In genomic region chr9:131252120-131252519, GRCh38 we compare ENCODE assay signal across 11 cellular contexts. TPM values are rescaled to one million over a fixed set of nuclear protein-coding genes. Genes with fewer than 3 reads are reported as not detected.
DNase-seq lines count a peak whose midpoint lies in the region; ATAC-seq, FAIRE-seq and TF ChIP-seq lines count a peak whose summit lies in the region.
"Had no signal": no experiment of that assay in that cellular context is flagged by ENCODE, and none has a peak within 500 bp of the region (broad histone marks: within the 10 kb centered on the region; RNA-seq: fewer than 3 reads in every experiment).

No MANE protein-coding gene starts in this region.

- DNase-seq in T-helper 2 cell treated with Interferon-gamma antibody and Interleukin-4, amounts not matched to agents 5 μg/mL and 100 μg/mL, for 36 hours (ENCODE audit: low spot score) = no peak
- DNase-seq in T-helper 2 cell (no peak), H1 (ENCODE audit: low read depth in 1 of 2, low spot score in 2 of 2) (no peak), endothelial cell (ENCODE audit: low spot score) (no peak), epidermal melanocyte (ENCODE audit: insufficient read length, low spot score) (no peak)
- no peak for DNase-seq in stimulated activated naive B cell treated with anti-CD40 and anti-IgM and Interleukin-4, amounts not matched to agents 10 μg/mL and 1 μg/mL and 100 μg/mL, for 72 hours
- DNase-seq: foreskin melanocyte, IMR-90, testis had no signal

- peak overlapping the region; percentile 59 for H3K4me2 ChIP-seq in KMS-11
- H3K4me2 ChIP-seq in H1 (ENCODE audit: insufficient read depth in 1 of 2, low read depth in 2 of 2, low read length in 2 of 2) = no peak overlapping the region

- H2AFZ ChIP-seq in KMS-11 (ENCODE audit: low read depth) (peak overlapping the region; percentile 79), H1 (ENCODE audit: low read length) (no peak overlapping the region)

- H3K4ac ChIP-seq in H1 (replicated peaks; ENCODE audit: insufficient read length, low read depth, low read length) = no peak overlapping the region

- no peak for FAIRE-seq in H1 (lab: Jason Lieb, UNC)

- H3K9me3 Mint-ChIP-seq in T-helper 2 cell treated with Interferon-gamma antibody and Interleukin-4, amounts not matched to agents 5 μg/mL and 100 μg/mL, for 36 hours = no peaks in the 10 kb centered on the region
- no peaks in the 10 kb centered on the region for H3K9me3 Mint-ChIP-seq in stimulated activated naive B cell treated with anti-CD40 and anti-IgM and Interleukin-4, amounts not matched to agents 10 μg/mL and 1 μg/mL and 100 μg/mL, for 72 hours
- H3K9me3 Mint-ChIP-seq in endothelial cell (ENCODE audit: unreplicated experiment) = no peaks in the 10 kb centered on the region

- CTCF ChIA-PET in H1 (lab: Charles Lee; ENCODE audit: partially characterized antibody) = interaction anchor here (0.6 to 2.1 kb wide), 8 partner anchors 12 to 84 kb away, joined by 3 to 7 read pairs (median 4); no protein-coding TSS in a partner anchor

- no peaks in the 10 kb centered on the region for H3K36me3 ChIP-seq in KMS-11 (ENCODE audit: insufficient read depth)
- H3K36me3 ChIP-seq in H1 (ENCODE audit: control insufficient read depth in 2 of 4, insufficient read depth in 4 of 4, low read length in 3 of 4) = no peaks in the 10 kb centered on the region

- no peak overlapping the region for H2AK5ac ChIP-seq in H1 (ENCODE audit: low read depth, low read length)

- TF ChIP-seq CTCF in KMS-11 (conservative IDR thresholded peaks at IDR 0.05; ENCODE audit: low read depth, low read length) (no peak), H1 (IDR thresholded peaks at IDR 0.05; ENCODE audit: control extremely low read depth in 1 of 3, insufficient read depth in 1 of 3, low read depth in 1 of 3, low read length in 3 of 3) (no peak), endothelial cell (IDR thresholded peaks at IDR 0.05; ENCODE audit: unreplicated experiment) (no peak)

- no peak overlapping the region for H2BK120ac ChIP-seq in H1 (replicated peaks; ENCODE audit: low read depth, low read length)

- H3K9me3 ChIP-seq in H1 (ENCODE audit: insufficient read depth in 2 of 2, low read depth in 1 of 2, low read length in 1 of 2) = no peaks in the 10 kb centered on the region
- H3K9me3 ChIP-seq: testis had no signal

- H3K9ac ChIP-seq in KMS-11 (peak overlapping the region; percentile 24; the same call in 1 of the 2 replicates), H1 (replicated peaks in 1 of 4; ENCODE audit: extremely low read depth in 1 of 4, low read depth in 3 of 4, low read length in 3 of 4) (no peak overlapping the region)

- H3K79me1 ChIP-seq in H1 (ENCODE audit: low read depth, low read length) = no peaks in the 10 kb centered on the region

- H4K8ac ChIP-seq in H1 (ENCODE audit: extremely low read depth, insufficient read depth, low read length) = no peak overlapping the region

- H3K27ac ChIP-seq in KMS-11 (peak overlapping the region; percentile 97), H1 (ENCODE audit: low read depth, low read length) (no peak overlapping the region)
- H3K27ac ChIP-seq: testis had no signal

- H4K20me1 ChIP-seq in KMS-11 (ENCODE audit: insufficient read depth) (no peaks in the 10 kb centered on the region), H1 (replicated peaks in 1 of 2; ENCODE audit: control insufficient read depth in 1 of 2, insufficient read depth in 2 of 2, low read length in 2 of 2) (no peaks in the 10 kb centered on the region)

- no peak overlapping the region for H2BK20ac ChIP-seq in H1 (ENCODE audit: low read length)

- H3K27me3 Mint-ChIP-seq in T-helper 2 cell treated with Interferon-gamma antibody and Interleukin-4, amounts not matched to agents 5 μg/mL and 100 μg/mL, for 36 hours (ENCODE audit: low read depth) = no peaks in the 10 kb centered on the region
- no peaks in the 10 kb centered on the region for H3K27me3 Mint-ChIP-seq in stimulated activated naive B cell treated with anti-CD40 and anti-IgM and Interleukin-4, amounts not matched to agents 10 μg/mL and 1 μg/mL and 100 μg/mL, for 72 hours
- peaks cover 3% of the 10 kb centered on the region for H3K27me3 Mint-ChIP-seq in endothelial cell (ENCODE audit: unreplicated experiment)

- H3K27ac Mint-ChIP-seq in T-helper 2 cell treated with Interferon-gamma antibody and Interleukin-4, amounts not matched to agents 5 μg/mL and 100 μg/mL, for 36 hours = peak overlapping the region; percentile 97
- H3K27ac Mint-ChIP-seq in stimulated activated naive B cell treated with anti-CD40 and anti-IgM and Interleukin-4, amounts not matched to agents 10 μg/mL and 1 μg/mL and 100 μg/mL, for 72 hours = peak overlapping the region; percentile 94
- H3K27ac Mint-ChIP-seq in endothelial cell (ENCODE audit: unreplicated experiment) = no peak overlapping the region

- H3K79me2 ChIP-seq in KMS-11 (ENCODE audit: insufficient read depth, low read depth) = no peaks in the 10 kb centered on the region
- no peaks in the 10 kb centered on the region for H3K79me2 ChIP-seq in H1 (ENCODE audit: control insufficient read depth in 1 of 2, insufficient read depth in 2 of 2, low read length in 2 of 2)

- no peak overlapping the region for H3K14ac ChIP-seq in H1 (ENCODE audit: insufficient read length)

- H3K56ac ChIP-seq in H1 (replicated peaks; ENCODE audit: insufficient read length, low read depth, low read length) = no peak overlapping the region

- H2BK5ac ChIP-seq in H1 (ENCODE audit: low read depth, low read length) = no peak overlapping the region

- H3K4me1 Mint-ChIP-seq in T-helper 2 cell treated with Interferon-gamma antibody and Interleukin-4, amounts not matched to agents 5 μg/mL and 100 μg/mL, for 36 hours (ENCODE audit: low read depth) = peaks cover 44% of the 10 kb centered on the region
- peaks cover 24 to 43% of the 10 kb centered on the region in 2 donors for H3K4me1 Mint-ChIP-seq in stimulated activated naive B cell treated with anti-CD40 and anti-IgM and Interleukin-4, amounts not matched to agents 10 μg/mL and 1 μg/mL and 100 μg/mL, for 72 hours
- H3K4me1 Mint-ChIP-seq in endothelial cell (ENCODE audit: unreplicated experiment) = peaks cover 13% of the 10 kb centered on the region

- peak overlapping the region; percentile 7; the same call in 1 of the 2 replicates for H3K18ac ChIP-seq in H1 (ENCODE audit: extremely low read depth, low read length)

- H3K27me3 ChIP-seq in KMS-11 (ENCODE audit: insufficient read depth, low read depth) (no peaks in the 10 kb centered on the region), H1 (replicated peaks in 1 of 4; ENCODE audit: control insufficient read depth in 3 of 4, extremely low read depth in 1 of 4, insufficient read depth in 3 of 4, low read length in 3 of 4) (no peaks in the 10 kb centered on the region)
- H3K27me3 ChIP-seq: testis had no signal

- no peak for TF ChIP-seq EP300 in H1 (IDR thresholded peaks at IDR 0.05; ENCODE audit: borderline replicate concordance in 1 of 2, low read depth in 2 of 2, low read length in 2 of 2)

- H3K36me3 Mint-ChIP-seq in T-helper 2 cell treated with Interferon-gamma antibody and Interleukin-4, amounts not matched to agents 5 μg/mL and 100 μg/mL, for 36 hours (ENCODE audit: low read depth) = peaks cover 6% of the 10 kb centered on the region
- no peaks in the 10 kb centered on the region for H3K36me3 Mint-ChIP-seq in stimulated activated naive B cell treated with anti-CD40 and anti-IgM and Interleukin-4, amounts not matched to agents 10 μg/mL and 1 μg/mL and 100 μg/mL, for 72 hours
- H3K36me3 Mint-ChIP-seq in endothelial cell (ENCODE audit: low read depth, unreplicated experiment) = no peaks in the 10 kb centered on the region

- TF ChIP-seq RAD21 in H1 (IDR thresholded peaks at IDR 0.05 in 1 of 2, conservative IDR thresholded peaks at IDR 0.05 in 1 of 2; ENCODE audit: low read depth in 2 of 2, low read length in 2 of 2) = no peak

- 90% methylated on average over 22 of the region's 23 CpGs; no CpG with 5 or more reads in 1 of the 2 experiments for WGBS in H1 (ENCODE audit: extremely low coverage in 1 of 2, insufficient coverage in 1 of 2, insufficient read length in 1 of 2, insufficient replicate concordance in 2 of 2, low coverage in 1 of 2, low lambda C conversion rate in 2 of 2, missing lambda C conversion rate in 1 of 2), 2 experiments

- H2BK12ac ChIP-seq in H1 (ENCODE audit: low read depth, low read length) = peak overlapping the region; percentile 50; the same call in 1 of the 2 replicates

- H3K4me3 ChIP-seq in KMS-11 (IDR thresholded peaks at IDR 0.05; ENCODE audit: insufficient read depth, low read depth, low read length) (no peak overlapping the region), H1 (ENCODE audit: extremely low read depth in 1 of 4, insufficient read depth in 2 of 4, low read depth in 3 of 4, low read length in 4 of 4) (no peak overlapping the region)
- H3K4me3 ChIP-seq: testis had no signal

- peak overlapping the region; percentile 15 for H4K91ac ChIP-seq in H1 (replicated peaks; ENCODE audit: insufficient read length, low read length)

- no peak overlapping the region for H2BK15ac ChIP-seq in H1 (ENCODE audit: low read length)

- no peak overlapping the region for H3K23ac ChIP-seq in H1 (ENCODE audit: insufficient read length)

- no peak overlapping the region for H4K5ac ChIP-seq in H1 (ENCODE audit: insufficient read length, low read depth, low read length)

- no peaks in the 10 kb centered on the region for H3K23me2 ChIP-seq in H1 (ENCODE audit: low read depth, low read length)

- POLR2A ChIA-PET in H1 (lab: Charles Lee; ENCODE audit: partially characterized antibody) = interaction anchor here (0.8 kb wide), 1 partner anchor 36 kb away, joined by 3 read pairs; no protein-coding TSS in a partner anchor

- no peak for ATAC-seq in stimulated activated naive B cell treated with anti-CD40 and anti-IgM and Interleukin-4, amounts not matched to agents 10 μg/mL and 1 μg/mL and 100 μg/mL, for 72 hours (replicated peaks)
- ATAC-seq in GM21526 (IDR thresholded peaks at IDR 0.05; ENCODE audit: low FRiP score, unreplicated experiment) = no peak

- H3K4me3 Mint-ChIP-seq in T-helper 2 cell treated with Interferon-gamma antibody and Interleukin-4, amounts not matched to agents 5 μg/mL and 100 μg/mL, for 36 hours = peak overlapping the region; percentile 89
- H3K4me3 Mint-ChIP-seq in stimulated activated naive B cell treated with anti-CD40 and anti-IgM and Interleukin-4, amounts not matched to agents 10 μg/mL and 1 μg/mL and 100 μg/mL, for 72 hours = peak overlapping the region; percentile 79 to 83
- no peak overlapping the region for H3K4me3 Mint-ChIP-seq in endothelial cell (ENCODE audit: unreplicated experiment)

- no peak for TF ChIP-seq POLR2A in H1 (IDR thresholded peaks at IDR 0.05; ENCODE audit: control extremely low read depth in 1 of 2, low read depth in 2 of 2, low read length in 2 of 2)

- peaks cover 62% of the 10 kb centered on the region for H3K4me1 ChIP-seq in KMS-11 (ENCODE audit: low read depth, poor library complexity, severe bottlenecking)
- peaks cover 0 to 6% (median 1%) of the 10 kb centered on the region in 4 experiments; a peak in 1 of 7 replicates for H3K4me1 ChIP-seq in H1 (replicated peaks in 1 of 4; ENCODE audit: control insufficient read depth in 3 of 4, insufficient read depth in 4 of 4, low read length in 3 of 4)

RNA-seq across cellular contexts. Expression of gene FAM78A, which starts 24.2 kb away (rescaled TPM):
- total RNA-seq in H1 (2021; fragmentation: NEBNext Ultra II Directional; extraction: Animal tissue kit (Norgen Biotek cat#: 25700)) = 3.1 and 3.5 TPM in 2 replicates
- polyA plus RNA-seq in H1 (2011; rRNA removed) = 3.1 and 4.1 TPM in 2 replicates
- polyA plus RNA-seq in H1 (2011; cell fraction: cytosol; rRNA removed) = 2.5 TPM
- 5.1 TPM for polyA plus RNA-seq in H1 (2011; cell fraction: nucleus; rRNA removed)
- 2.3 to 3.0 TPM (median 2.9 TPM) in 4 replicates for polyA plus RNA-seq in H1 (2012, experiment 1 of 2)
- polyA plus RNA-seq in H1 (2012, experiment 2 of 2) = 3.0 TPM
- polyA plus RNA-seq in H1 (2013, experiment 1 of 2) = 1.2 TPM
- 1.4 TPM for polyA plus RNA-seq in H1 (2013, experiment 2 of 2)
- 3.0 and 3.1 TPM in 2 replicates for polyA minus RNA-seq in H1 (2011; rRNA and poly(A)+ RNA removed)
- 2.4 TPM for polyA minus RNA-seq in H1 (2011; cell fraction: cytosol; rRNA and poly(A)+ RNA removed)
- polyA minus RNA-seq in H1 (2011; cell fraction: nucleus; rRNA and poly(A)+ RNA removed) = 1.7 TPM
- 73.4 TPM for total RNA-seq in endothelial cell (ENCODE audit: unreplicated experiment)

RNA-seq across cellular contexts. Expression of gene PLPP7, which starts 37.4 kb away (rescaled TPM):
- 3.4 TPM in 2 replicates for total RNA-seq in H1 (2021; fragmentation: NEBNext Ultra II Directional; extraction: Animal tissue kit (Norgen Biotek cat#: 25700))
- 3.9 and 5.0 TPM in 2 replicates for polyA plus RNA-seq in H1 (2011; rRNA removed)
- 4.2 TPM for polyA plus RNA-seq in H1 (2011; cell fraction: cytosol; rRNA removed)
- 3.9 TPM for polyA plus RNA-seq in H1 (2011; cell fraction: nucleus; rRNA removed)
- polyA plus RNA-seq in H1 (2012, experiment 1 of 2) = 2.0 to 3.0 TPM (median 2.6 TPM) in 4 replicates
- polyA plus RNA-seq in H1 (2012, experiment 2 of 2) = 4.4 TPM
- 1.6 TPM for polyA plus RNA-seq in H1 (2013, experiment 1 of 2)
- polyA plus RNA-seq in H1 (2013, experiment 2 of 2) = 1.5 TPM
- polyA minus RNA-seq in H1 (2011; rRNA and poly(A)+ RNA removed) = 2.3 TPM in 2 replicates
- 3.4 TPM for polyA minus RNA-seq in H1 (2011; cell fraction: cytosol; rRNA and poly(A)+ RNA removed)
- polyA minus RNA-seq in H1 (2011; cell fraction: nucleus; rRNA and poly(A)+ RNA removed) = 4.0 TPM
- total RNA-seq in endothelial cell (ENCODE audit: unreplicated experiment) = 4.9 TPM

Comparison
In these comparisons a context has a peak if more than half of its experiments do, and no peak if none do; other contexts are left out.
1. RNA of gene FAM78A, which starts 24.2 kb away (total RNA-seq): 73.4 TPM in endothelial cell (single experiment); 3.1 to 3.5 TPM in H1; every median in the first group is over 10 times any median in the second.